10 cellular contexts compared by ENCODE assay signal in genomic region chr17:45294506-45294905, GRCh38. TPM values are rescaled to one million over a fixed set of nuclear protein-coding genes. Genes with fewer than 3 reads are reported as not detected.
DNase-seq lines count a peak whose midpoint lies in the region; ATAC-seq, FAIRE-seq and TF ChIP-seq lines count a peak whose summit lies in the region.
"Had no signal": no experiment of that assay in that cellular context is flagged by ENCODE, and none has a peak within 500 bp of the region (broad histone marks: within the 10 kb centered on the region; RNA-seq: fewer than 3 reads in every experiment).

No MANE protein-coding gene starts in this region.

- H3K27me3 ChIP-seq in GM23248 (replicated peaks; ENCODE audit: insufficient read depth) (no peaks in the 10 kb centered on the region), heart right ventricle (no peaks in the 10 kb centered on the region), small intestine (ENCODE audit: control insufficient read depth in 2 of 2, insufficient read depth in 2 of 2, low read length in 2 of 2) (no peaks in the 10 kb centered on the region)

- no peak overlapping the region for H2AFZ ChIP-seq in GM23248

- in situ Hi-C loops in GM23248 (cut with MboI): no loop called here

- no peaks in the 10 kb centered on the region for H3K27me3 Mint-ChIP-seq in activated CD8-positive, alpha-beta T cell treated with anti-CD3 and anti-CD28 coated beads, Interleukin-2, amount 10 ng/mL, durations not matched to agents 7 days and 5 days (ENCODE audit: low read depth)

- H3K9me2 ChIP-seq in GM23248 (ENCODE audit: insufficient read depth): no peaks in the 10 kb centered on the region

- H3K9ac ChIP-seq in GM23248: peak overlapping the region; percentile 24; the same call in 1 of the 2 replicates

- no peak for FAIRE-seq in small intestine (lab: Jason Lieb, UNC)

- no peak overlapping the region for H3K4me3 Mint-ChIP-seq in activated CD8-positive, alpha-beta T cell treated with anti-CD3 and anti-CD28 coated beads, Interleukin-2, amount 10 ng/mL, durations not matched to agents 7 days and 5 days

- peaks cover 55% of the 10 kb centered on the region for H3K36me3 Mint-ChIP-seq in activated CD8-positive, alpha-beta T cell treated with anti-CD3 and anti-CD28 coated beads, Interleukin-2, amount 10 ng/mL, durations not matched to agents 7 days and 5 days (ENCODE audit: low read depth)

- H3K27ac ChIP-seq in GM23248 (peak overlapping the region; percentile 64), heart right ventricle (peak overlapping the region; percentile 70 to 89 (median 84)), small intestine (ENCODE audit: low read depth in 1 of 2, low read length in 1 of 2) (peak overlapping the region; percentile 59 to 88)

- H3K27ac Mint-ChIP-seq in activated CD8-positive, alpha-beta T cell treated with anti-CD3 and anti-CD28 coated beads, Interleukin-2, amount 10 ng/mL, durations not matched to agents 7 days and 5 days: peak overlapping the region; percentile 17

- peak overlapping the region; percentile 37 for H3K4me2 ChIP-seq in GM23248 (ENCODE audit: unreplicated experiment)

- peak; percentile 89 for DNase-seq in GM23248
- no peak for DNase-seq in activated CD8-positive, alpha-beta T cell treated with anti-CD3 and anti-CD28 coated beads, Interleukin-2, amount 10 ng/mL, durations not matched to agents 7 days and 5 days
- DNase-seq in heart right ventricle: peak in 1 of 2 donors; percentile 64
- peak; percentile 34 for DNase-seq in small intestine
- no peak for DNase-seq in NCI-H1048 (lab: John Stamatoyannopoulos, UW)
- no peak for DNase-seq in GDM1 (lab: John Stamatoyannopoulos, UW)
- DNase-seq: T-helper 1 cell had no signal

- no peak for ATAC-seq in activated CD8-positive, alpha-beta T cell treated with anti-CD3 and anti-CD28 coated beads, Interleukin-2, amount 10 ng/mL, durations not matched to agents 7 days and 5 days
- ATAC-seq in heart right ventricle: peak in 7 of 8 donors; percentile 19 to 78 (median 58)
- ATAC-seq in HG03196 (IDR thresholded peaks at IDR 0.05; ENCODE audit: unreplicated experiment): no peak
- no peak for ATAC-seq in GM21528 (IDR thresholded peaks at IDR 0.05; ENCODE audit: low FRiP score, unreplicated experiment)

- POLR2A ChIA-PET in activated CD8-positive, alpha-beta T cell treated with anti-CD3 and anti-CD28 coated beads, Interleukin-2, amount 10 ng/mL, durations not matched to agents 7 days and 5 days (lab: Charles Lee): interaction anchor here (0.6 to 4.1 kb wide), 2 partner anchors 22 to 125 kb away, joined by 3 to 20 read pairs; partner anchors contain the start of gene MAP3K14

- H3K4me3 ChIP-seq in GM23248: no peak overlapping the region
- no peak overlapping the region for H3K4me3 ChIP-seq in heart right ventricle
- no peak overlapping the region for H3K4me3 ChIP-seq in small intestine (ENCODE audit: low read depth in 1 of 2, low read length in 2 of 2)

- WGBS in GM23248 (ENCODE audit: low coverage in 1 of 2, low lambda C conversion rate in 2 of 2, missing lambda C conversion rate in 2 of 2), 2 experiments: 25 to 27% methylated on average over 3 of the region's 3 CpGs
- WGBS in heart right ventricle, 2 donors: 34 to 38% methylated on average over 3 of the region's 3 CpGs
- WGBS in small intestine, 3 donors: 32 to 48% (median 40%) methylated on average over 3 of the region's 3 CpGs

- H3K79me2 ChIP-seq in GM23248 (ENCODE audit: insufficient read depth): peaks cover 82% of the 10 kb centered on the region

- peaks cover 92% of the 10 kb centered on the region for H3K4me1 Mint-ChIP-seq in activated CD8-positive, alpha-beta T cell treated with anti-CD3 and anti-CD28 coated beads, Interleukin-2, amount 10 ng/mL, durations not matched to agents 7 days and 5 days (ENCODE audit: low read depth)

- intact Hi-C loops in heart right ventricle (cut with DNase I): no loop called here

- H3K4me1 ChIP-seq in GM23248 (ENCODE audit: insufficient read depth) (peaks cover 74% of the 10 kb centered on the region), heart right ventricle (peaks cover 68 to 100% (median 100%) of the 10 kb centered on the region in 9 donors), small intestine (ENCODE audit: control insufficient read depth in 2 of 2, insufficient read depth in 1 of 2, low read depth in 1 of 2, low read length in 1 of 2) (peaks cover 35 to 39% of the 10 kb centered on the region in 2 donors)

- H3K36me3 ChIP-seq in GM23248 (ENCODE audit: low read depth): peaks cover 9% of the 10 kb centered on the region; the same call in 1 of the 2 replicates
- peaks cover 0 to 14% (median 9%) of the 10 kb centered on the region in 9 donors for H3K36me3 ChIP-seq in heart right ventricle
- H3K36me3 ChIP-seq in small intestine (ENCODE audit: control insufficient read depth in 2 of 2, insufficient read depth in 2 of 2, low read length in 2 of 2): peaks cover 0 to 4% of the 10 kb centered on the region in 2 donors

- CTCF ChIA-PET in activated CD8-positive, alpha-beta T cell treated with anti-CD3 and anti-CD28 coated beads, Interleukin-2, amount 10 ng/mL, durations not matched to agents 7 days and 5 days (lab: Charles Lee): interaction anchor here (1.0 to 5.4 kb wide), 6 partner anchors 13 to 90 kb away, joined by 3 to 41 read pairs (median 6); no protein-coding TSS in a partner anchor

- no peaks in the 10 kb centered on the region for H3K9me3 ChIP-seq in GM23248 (ENCODE audit: low read depth)
- H3K9me3 ChIP-seq in heart right ventricle: no peaks in the 10 kb centered on the region
- no peaks in the 10 kb centered on the region for H3K9me3 ChIP-seq in small intestine (ENCODE audit: control insufficient read depth, low read depth)

- H3F3A ChIP-seq in GM23248 (ENCODE audit: insufficient read depth): peaks cover 64% of the 10 kb centered on the region

- no peak for TF ChIP-seq CTCF in heart right ventricle (IDR thresholded peaks at IDR 0.05)

- H3K9me3 Mint-ChIP-seq in activated CD8-positive, alpha-beta T cell treated with anti-CD3 and anti-CD28 coated beads, Interleukin-2, amount 10 ng/mL, durations not matched to agents 7 days and 5 days (ENCODE audit: insufficient read depth): no peaks in the 10 kb centered on the region

- no peaks in the 10 kb centered on the region for H4K20me1 ChIP-seq in GM23248 (ENCODE audit: insufficient read depth)

RNA-seq across cellular contexts. Expression of gene MAP3K14, which starts 22.3 kb away (rescaled TPM):
- 3.0 and 4.2 TPM in 2 replicates for total RNA-seq in GM23248 (2014; rRNA removed; shearing (Covaris generic))
- polyA plus RNA-seq in GM23248 (2016; fragmentation: Nextera tagmentation; extraction: Ambion mirVana) (2.7 and 3.4 TPM in 2 replicates), heart right ventricle (10 to 100 TPM in 1 of 2 donors, 1 to 10 TPM in 1; 7.9 to 15.9 TPM), small intestine (10 to 100 TPM; 10.8 to 19.2 (median 11.3) TPM)
- 10 to 100 TPM; 17.5 to 23.8 TPM for total RNA-seq in activated CD8-positive, alpha-beta T cell treated with anti-CD3 and anti-CD28 coated beads, Interleukin-2, amount 10 ng/mL, durations not matched to agents 7 days and 5 days
- total RNA-seq in heart right ventricle: 10 to 100 TPM in 9 of 10 donors, 1 to 10 TPM in 1; 6.7 to 24.1 (median 12.6) TPM

RNA-seq across cellular contexts. Expression of gene SPATA32, which starts 32.6 kb away (rescaled TPM):
- total RNA-seq in GM23248 (2014; rRNA removed; shearing (Covaris generic)): not detected in 2 replicates
- polyA plus RNA-seq in GM23248 (2016; fragmentation: Nextera tagmentation; extraction: Ambion mirVana): not detected in 2 replicates
- total RNA-seq in activated CD8-positive, alpha-beta T cell treated with anti-CD3 and anti-CD28 coated beads, Interleukin-2, amount 10 ng/mL, durations not matched to agents 7 days and 5 days: under 1 TPM; 0.52 to 0.55 TPM
- total RNA-seq in heart right ventricle: under 1 TPM in 2 of 10 donors, not detected in 8; 0.13 to 0.16 TPM
- not detected for polyA plus RNA-seq in heart right ventricle
- under 1 TPM in 1 of 3 donors, not detected in 2; 0.04 TPM for polyA plus RNA-seq in small intestine
- total RNA-seq: HT1080 had no signal

Comparison
In these comparisons a context has a peak if more than half of its experiments do, and no peak if none do; other contexts are left out.
1. DNase-seq: peak in GM23248 (single experiment) and small intestine (single experiment); none in activated CD8-positive, alpha-beta T cell treated with anti-CD3 and anti-CD28 coated beads, Interleukin-2, amount 10 ng/mL, durations not matched to agents 7 days and 5 days (single experiment), NCI-H1048 (single experiment) and GDM1 (single experiment).
2. ATAC-seq: peak in heart right ventricle (7 of 8); none in activated CD8-positive, alpha-beta T cell treated with anti-CD3 and anti-CD28 coated beads, Interleukin-2, amount 10 ng/mL, durations not matched to agents 7 days and 5 days (single experiment), HG03196 (single experiment) and GM21528 (single experiment).
3. Peak in every context shown above with its lines, with median percentiles within 50 percentile points of each other: H3K27ac ChIP-seq.